ENCODE assay signal across 24 cellular contexts in genomic region chr18:73639788-73640187, GRCh38.
"Had no signal": no experiment of that assay in that cellular context is flagged by ENCODE, and none has a peak within 500 bp of the region (broad histone marks: within the 10 kb centered on the region; RNA-seq: fewer than 3 reads in every experiment).

No MANE protein-coding gene starts in this region.

- DNase-seq: effector CD4-positive, alpha-beta T cell; foreskin melanocyte; head of caudate nucleus; kidney; left cardiac atrium; left ventricle myocardium inferior; lower lobe of right lung; nucleus accumbens; ovary; stimulated activated CD4-positive, alpha-beta T cell treated with anti-CD3 and anti-CD28 coated beads, Interleukin-4, amount 100 ng/mL, for 1 hour; stimulated activated CD8-positive, alpha-beta memory T cell treated with anti-CD3 and anti-CD28 coated beads, Interleukin-4, amount 100 ng/mL, for 48 hours; stimulated activated naive CD8-positive, alpha-beta T cell treated with anti-CD3 and anti-CD28 coated beads, Interleukin-15, Interleukin-2, amounts not matched to agents 100 U/mL and 50 U/mL, for 24 hours; thyroid gland had no signal

- H3K4me3 ChIP-seq: hepatocyte, left ventricle myocardium inferior, lower lobe of right lung, neural progenitor cell, ovary, right atrium auricular region, smooth muscle cell, suprapubic skin, thyroid gland had no signal

- H3K79me2 ChIP-seq: hepatocyte had no signal

- H3K9me3 ChIP-seq: left ventricle myocardium inferior, lower lobe of right lung, ovary, right atrium auricular region, suprapubic skin, thyroid gland had no signal

- H3K27me3 Mint-ChIP-seq: memory B cell; natural killer cell treated with Interleukin-12 subunit alpha and Interleukin-12 subunit beta and Interleukin-15 and Interleukin-18, amount 100 ng/mL, for 72 hours; type B pancreatic cell had no signal

- H3K9me3 Mint-ChIP-seq: memory B cell; mesothelial cell of epicardium; natural killer cell treated with Interleukin-12 subunit alpha and Interleukin-12 subunit beta and Interleukin-15 and Interleukin-18, amount 100 ng/mL, for 72 hours; neural progenitor cell; type B pancreatic cell had no signal

- H3K4me2 ChIP-seq: hepatocyte, neural progenitor cell had no signal

- FAIRE-seq: kidney, urothelium cell line had no signal

- H3K4me1 ChIP-seq: left ventricle myocardium inferior, lower lobe of right lung, neural progenitor cell, suprapubic skin, thyroid gland had no signal

- H3K36me3 Mint-ChIP-seq: memory B cell; mesothelial cell of epicardium; neural progenitor cell; stimulated activated effector memory CD8-positive, alpha-beta T cell treated with anti-CD3 and anti-CD28 coated beads, Interleukin-12 subunit alpha, Interleukin-12 subunit beta, amount 100 ng/mL, for 72 hours; type B pancreatic cell had no signal

- H3K9ac ChIP-seq: neural progenitor cell had no signal

- H3K27ac ChIP-seq: hepatocyte, left ventricle myocardium inferior, lower lobe of right lung, neural progenitor cell, ovary, right atrium auricular region, suprapubic skin, thyroid gland had no signal

- H3K36me3 ChIP-seq: left ventricle myocardium inferior, lower lobe of right lung, neural progenitor cell, ovary, right atrium auricular region, suprapubic skin, thyroid gland had no signal

- H2AFZ ChIP-seq: hepatocyte, neural progenitor cell had no signal

- H3K27ac Mint-ChIP-seq: memory B cell; mesothelial cell of epicardium; natural killer cell treated with Interleukin-12 subunit alpha and Interleukin-12 subunit beta and Interleukin-15 and Interleukin-18, amount 100 ng/mL, for 72 hours; neural progenitor cell; stimulated activated effector memory CD8-positive, alpha-beta T cell treated with anti-CD3 and anti-CD28 coated beads, Interleukin-12 subunit alpha, Interleukin-12 subunit beta, amount 100 ng/mL, for 72 hours; type B pancreatic cell had no signal

- H3K4me3 Mint-ChIP-seq: memory B cell; mesothelial cell of epicardium; natural killer cell treated with Interleukin-12 subunit alpha and Interleukin-12 subunit beta and Interleukin-15 and Interleukin-18, amount 100 ng/mL, for 72 hours; neural progenitor cell; stimulated activated effector memory CD8-positive, alpha-beta T cell treated with anti-CD3 and anti-CD28 coated beads, Interleukin-12 subunit alpha, Interleukin-12 subunit beta, amount 100 ng/mL, for 72 hours; type B pancreatic cell had no signal

- ATAC-seq: left cardiac atrium; lower lobe of right lung; natural killer cell treated with Interleukin-12 subunit alpha and Interleukin-12 subunit beta and Interleukin-15 and Interleukin-18, amount 100 ng/mL, for 72 hours; stimulated activated effector memory CD8-positive, alpha-beta T cell treated with anti-CD3 and anti-CD28 coated beads, Interleukin-12 subunit alpha, Interleukin-12 subunit beta, amount 100 ng/mL, for 72 hours; stimulated activated naive CD8-positive, alpha-beta T cell treated with anti-CD3 and anti-CD28 coated beads, Interleukin-15, Interleukin-2, amounts not matched to agents 100 U/mL and 50 U/mL, for 24 hours had no signal

- H3K27me3 ChIP-seq: hepatocyte, neural progenitor cell, ovary, right atrium auricular region, suprapubic skin, thyroid gland had no signal

- H3K4me1 Mint-ChIP-seq: memory B cell; neural progenitor cell; stimulated activated effector memory CD8-positive, alpha-beta T cell treated with anti-CD3 and anti-CD28 coated beads, Interleukin-12 subunit alpha, Interleukin-12 subunit beta, amount 100 ng/mL, for 72 hours had no signal
